ENCODE assay signal across 8 cellular contexts in genomic region chrX:24148535-24149345, GRCh38. TPM values are rescaled to one million over a fixed set of nuclear protein-coding genes. Genes with fewer than 3 reads are reported as not detected.
A peak's percentile ranks its signal among the peaks of the same experiment; 100 is the strongest.
DNase-seq lines count a peak whose midpoint lies in the region; ATAC-seq and TF ChIP-seq lines count a peak whose summit lies in the region.

No MANE protein-coding gene starts in this region.

- H3K36me3 Mint-ChIP-seq in CD4-positive, alpha-beta T cell (ENCODE audit: low read depth), result peaks cover 21% of the 10 kb centered on the region

- TF ChIP-seq CTCF in CD4-positive, alpha-beta T cell (IDR thresholded peaks at IDR 0.05), result no peak

- CTCF ChIA-PET in CD4-positive, alpha-beta T cell (lab: Charles Lee), result interaction anchor here (1.4 to 4.4 kb wide), 2 partner anchors 66 to 95 kb away, joined by 3 to 27 read pairs; partner anchors contain the start of gene EIF2S3

- H3K36me3 ChIP-seq in H7 (replicated peaks; ENCODE audit: control insufficient read depth, insufficient read depth, low read length), result no peaks in the 10 kb centered on the region
- no peaks in the 10 kb centered on the region for H3K36me3 ChIP-seq in effector memory CD4-positive, alpha-beta T cell (ENCODE audit: control insufficient read depth, insufficient read depth, low read length)
- peaks cover 0 to 8% of the 10 kb centered on the region in 2 donors for H3K36me3 ChIP-seq in muscle layer of duodenum (ENCODE audit: control insufficient read depth in 1 of 2, insufficient read depth in 2 of 2, low read length in 2 of 2)

- H3K4me3 ChIP-seq in H7 (ENCODE audit: insufficient read depth, low read depth, low read length) (peak overlapping the region; percentile 78), muscle layer of duodenum (ENCODE audit: low read depth in 1 of 2, low read length in 2 of 2) (peak overlapping the region; percentile 46 to 48)
- H3K4me3 ChIP-seq in effector memory CD4-positive, alpha-beta T cell (ENCODE audit: insufficient read depth, low read depth, low read length, poor library complexity, severe bottlenecking), result peak overlapping the region; percentile 56

- POLR2A ChIA-PET in CD4-positive, alpha-beta T cell (lab: Charles Lee), result interaction anchor here (1.0 to 3.5 kb wide), 3 partner anchors 16 to 241 kb away, joined by 6 to 30 read pairs (median 7); partner anchors contain the start of genes APOO, CXorf58 and EIF2S3

- H3K9me3 Mint-ChIP-seq in CD4-positive, alpha-beta T cell, result no peaks in the 10 kb centered on the region

- H3K4me3 Mint-ChIP-seq in CD4-positive, alpha-beta T cell, result peak overlapping the region; percentile 88

- no peaks in the 10 kb centered on the region for H3K27me3 Mint-ChIP-seq in CD4-positive, alpha-beta T cell

- peak in 7 of 10 experiments; percentile 5 to 37 (median 12) for DNase-seq in CD4-positive, alpha-beta T cell
- DNase-seq in H7 (no peak), SK-MEL-5 (ENCODE audit: low read depth, low spot score) (peak; percentile 8), SK-N-DZ (ENCODE audit: low spot score) (no peak), NCI-H524 treated with DMSO at 0.1 percent for 48 hours (lab: John Stamatoyannopoulos, UW) (no peak)
- peak in 1 of 3 donors; percentile 0 for DNase-seq in effector memory CD4-positive, alpha-beta T cell

- H3K27me3 ChIP-seq in CD4-positive, alpha-beta T cell (ENCODE audit: control insufficient read depth, insufficient read depth, low read length), result no peaks in the 10 kb centered on the region
- H3K27me3 ChIP-seq in H7 (ENCODE audit: control insufficient read depth, insufficient read depth, low read length) (no peaks in the 10 kb centered on the region), muscle layer of duodenum (ENCODE audit: low read depth, low read length) (no peaks in the 10 kb centered on the region)
- no peaks in the 10 kb centered on the region for H3K27me3 ChIP-seq in effector memory CD4-positive, alpha-beta T cell (replicated peaks; ENCODE audit: control insufficient read depth, insufficient read depth, low read length, poor library complexity, severe bottlenecking)

- H3K27ac ChIP-seq in CD4-positive, alpha-beta T cell (ENCODE audit: low read depth, low read length), result peak overlapping the region; percentile 79
- H3K27ac ChIP-seq in effector memory CD4-positive, alpha-beta T cell (ENCODE audit: insufficient read depth, low read length, poor library complexity, severe bottlenecking), result peak overlapping the region; percentile 94
- peak overlapping the region; percentile 91 for H3K27ac ChIP-seq in muscle layer of duodenum (ENCODE audit: low read length)

- H3K4me1 ChIP-seq in effector memory CD4-positive, alpha-beta T cell (ENCODE audit: control insufficient read depth, insufficient read depth, low read length, poor library complexity, severe bottlenecking), result peaks cover 17% of the 10 kb centered on the region
- H3K4me1 ChIP-seq in muscle layer of duodenum (ENCODE audit: control insufficient read depth in 1 of 2, insufficient read depth in 2 of 2, low read length in 2 of 2), result peaks cover 9 to 13% of the 10 kb centered on the region in 2 donors

- peak overlapping the region; percentile 93 for H3K27ac Mint-ChIP-seq in CD4-positive, alpha-beta T cell

- in situ Hi-C loops in SK-MEL-5 (cut with HindIII; ENCODE audit: low pct_unique_long_range_greater_than_20kb, low sequenced_read_pairs), result no loop called here

- intact Hi-C loops in CD4-positive, alpha-beta T cell (cut with DNase I, micrococcal nuclease), result loop anchor here in 1 of 2 experiments (2.0 to 10.0 kb wide), 2 partner anchors 94 to 364 kb away; partner anchors contain the start of genes EIF2S3 and SAT1

- H3K9me3 ChIP-seq in CD4-positive, alpha-beta T cell (ENCODE audit: control insufficient read depth, low read length), result no peaks in the 10 kb centered on the region
- no peaks in the 10 kb centered on the region for H3K9me3 ChIP-seq in effector memory CD4-positive, alpha-beta T cell (ENCODE audit: control insufficient read depth, low read length)
- H3K9me3 ChIP-seq in muscle layer of duodenum (ENCODE audit: control insufficient read depth in 1 of 2, low read length in 2 of 2), result no peaks in the 10 kb centered on the region

- ATAC-seq in CD4-positive, alpha-beta T cell (ENCODE audit: poor library complexity), result peak; percentile 0
- no peak for ATAC-seq in GM21723 (IDR thresholded peaks at IDR 0.05; ENCODE audit: unreplicated experiment)

- H3K4me1 Mint-ChIP-seq in CD4-positive, alpha-beta T cell (ENCODE audit: low read depth), result peaks cover 64% of the 10 kb centered on the region

RNA-seq across cellular contexts. Expression of gene ZFX, which starts 0.8 kb away (rescaled TPM):
- total RNA-seq in CD4-positive, alpha-beta T cell, result 10 to 100 TPM; 44.2 to 50.1 TPM
- 16.6 and 21.1 TPM in 2 replicates for total RNA-seq in H7 (2014; rRNA removed; shearing (Covaris generic))
- total RNA-seq in SK-MEL-5 (2014; rRNA removed; shearing (Covaris generic)), result 21.8 and 24.8 TPM in 2 replicates
- polyA plus RNA-seq in SK-MEL-5 (2015; cell fraction: cytosol; rRNA removed), result 11.4 and 16.6 TPM in 2 replicates
- polyA plus RNA-seq in SK-MEL-5 (2015; cell fraction: nucleus; rRNA removed), result 16.8 and 22.5 TPM in 2 replicates
- 14.3 and 19.9 TPM in 2 replicates for polyA plus RNA-seq in SK-N-DZ (2014; cell fraction: cytosol; rRNA removed)
- polyA plus RNA-seq in SK-N-DZ (2014; cell fraction: nucleus; rRNA removed), result 6.9 and 10.0 TPM in 2 replicates

Comparison
In these comparisons a context has a peak if more than half of its experiments do, and no peak if none do; other contexts are left out.
1. DNase-seq: peak in CD4-positive, alpha-beta T cell (7 of 10) and SK-MEL-5 (single experiment); none in H7 (single experiment), SK-N-DZ (single experiment) and NCI-H524 treated with DMSO at 0.1 percent for 48 hours (single experiment).
2. Peak in every context shown above with its lines, with median percentiles within 50 percentile points of each other: H3K27ac ChIP-seq and H3K4me3 ChIP-seq.